Comparison of ENCODE assay signal across 10 cellular contexts in genomic region chr17:76498886-76499667, GRCh38. TPM values are rescaled to one million over a fixed set of nuclear protein-coding genes. Genes with fewer than 3 reads are reported as not detected.
DNase-seq lines count a peak whose midpoint lies in the region; ATAC-seq and TF ChIP-seq lines count a peak whose summit lies in the region.
"Had no signal": no experiment of that assay in that cellular context is flagged by ENCODE, and none has a peak within 500 bp of the region (broad histone marks: within the 10 kb centered on the region; RNA-seq: fewer than 3 reads in every experiment).

No MANE protein-coding gene starts in this region.

- H3K27ac ChIP-seq in testis = peak overlapping the region; percentile 80 to 90

- no peaks in the 10 kb centered on the region for H3K27me3 ChIP-seq in testis

- no peak for DNase-seq in activated T-cell treated with anti-CD3 and anti-CD28 coated beads, Interleukin-2, amount 50 U/mL, for 4 hours
- no peak for DNase-seq in activated T-cell treated with anti-CD3 and anti-CD28 coated beads, Interleukin-2, amount 50 U/mL, for 48 hours
- no peak for DNase-seq in activated CD8-positive, alpha-beta T cell treated with anti-CD3 and anti-CD28 coated beads for 36 hours
- DNase-seq in kidney tubule cell (ENCODE audit: low spot score) (peak; percentile 79), testis (no peak), GDM1 (lab: John Stamatoyannopoulos, UW) (no peak)
- DNase-seq in stimulated activated CD8-positive, alpha-beta memory T cell treated with anti-CD3 and anti-CD28 coated beads, Interleukin-4, amount 100 ng/mL, for 48 hours = no peak

- H3K4me1 ChIP-seq in testis = peaks cover 36% of the 10 kb centered on the region

- 80 to 86% methylated on average over 9 of the region's 9 CpGs for WGBS in testis, 2 donors

- H3K9me3 Mint-ChIP-seq in activated T-cell treated with anti-CD3 and anti-CD28 coated beads, Interleukin-2, amount 50 U/mL, for 4 hours = no peaks in the 10 kb centered on the region
- H3K9me3 Mint-ChIP-seq in activated CD8-positive, alpha-beta T cell treated with anti-CD3 and anti-CD28 coated beads for 36 hours = no peaks in the 10 kb centered on the region

- H3K4me3 ChIP-seq in testis = peak overlapping the region in 1 of 2 donors; percentile 69

- no peaks in the 10 kb centered on the region for H3K9me3 ChIP-seq in testis

- intact Hi-C loops in activated CD8-positive, alpha-beta T cell treated with anti-CD3 and anti-CD28 coated beads for 36 hours (cut with micrococcal nuclease) = no loop called here
- intact Hi-C loops in testis (cut with DNase I; ENCODE audit: low total_unique reads) = no loop called here

- CTCF ChIA-PET in activated CD8-positive, alpha-beta T cell treated with anti-CD3 and anti-CD28 coated beads for 36 hours (lab: Charles Lee) = interaction anchor here (0.6 to 4.7 kb wide), 11 partner anchors 8 to 101 kb away, joined by 3 to 20 read pairs (median 3); partner anchors contain the start of gene AANAT

- no peaks in the 10 kb centered on the region for H3K27me3 Mint-ChIP-seq in activated T-cell treated with anti-CD3 and anti-CD28 coated beads, Interleukin-2, amount 50 U/mL, for 4 hours (ENCODE audit: low read depth)
- no peaks in the 10 kb centered on the region for H3K27me3 Mint-ChIP-seq in activated CD8-positive, alpha-beta T cell treated with anti-CD3 and anti-CD28 coated beads for 36 hours

- TF ChIP-seq CTCF in activated CD8-positive, alpha-beta T cell treated with anti-CD3 and anti-CD28 coated beads for 36 hours (IDR thresholded peaks at IDR 0.05) = no peak
- TF ChIP-seq CTCF in testis (IDR thresholded peaks at IDR 0.05) = no peak

- no peak for ATAC-seq in activated T-cell treated with anti-CD3 and anti-CD28 coated beads, Interleukin-2, amount 50 U/mL, for 4 hours
- no peak for ATAC-seq in activated CD8-positive, alpha-beta T cell treated with anti-CD3 and anti-CD28 coated beads for 36 hours
- ATAC-seq in GM21390 (IDR thresholded peaks at IDR 0.05; ENCODE audit: unreplicated experiment) = no peak

- no peaks in the 10 kb centered on the region for H3K36me3 Mint-ChIP-seq in activated T-cell treated with anti-CD3 and anti-CD28 coated beads, Interleukin-2, amount 50 U/mL, for 4 hours (ENCODE audit: insufficient read depth)
- H3K36me3 Mint-ChIP-seq in activated CD8-positive, alpha-beta T cell treated with anti-CD3 and anti-CD28 coated beads for 36 hours (ENCODE audit: low read depth) = no peaks in the 10 kb centered on the region

- peak overlapping the region; percentile 38 for H3K27ac Mint-ChIP-seq in activated CD8-positive, alpha-beta T cell treated with anti-CD3 and anti-CD28 coated beads for 36 hours

- H3K36me3 ChIP-seq in testis (ENCODE audit: low read depth, missing control alignments) = no peaks in the 10 kb centered on the region

- peak overlapping the region; percentile 90 for H3K4me3 Mint-ChIP-seq in activated T-cell treated with anti-CD3 and anti-CD28 coated beads, Interleukin-2, amount 50 U/mL, for 4 hours
- peak overlapping the region; percentile 90 for H3K4me3 Mint-ChIP-seq in activated CD8-positive, alpha-beta T cell treated with anti-CD3 and anti-CD28 coated beads for 36 hours

- TF ChIP-seq POLR2A in testis (IDR thresholded peaks at IDR 0.05) = no peak

- peaks cover 66% of the 10 kb centered on the region for H3K4me1 Mint-ChIP-seq in activated T-cell treated with anti-CD3 and anti-CD28 coated beads, Interleukin-2, amount 50 U/mL, for 4 hours (ENCODE audit: low read depth)
- peaks cover 48% of the 10 kb centered on the region for H3K4me1 Mint-ChIP-seq in activated CD8-positive, alpha-beta T cell treated with anti-CD3 and anti-CD28 coated beads for 36 hours (ENCODE audit: low read depth)

- POLR2A ChIA-PET in activated CD8-positive, alpha-beta T cell treated with anti-CD3 and anti-CD28 coated beads for 36 hours (lab: Charles Lee) = interaction anchor here (1.0 to 4.3 kb wide), 5 partner anchors 9 to 115 kb away, joined by 4 to 16 read pairs (median 6); partner anchors contain the start of genes AANAT and SPHK1

RNA-seq across cellular contexts. Expression of gene RHBDF2, which starts 2.1 kb away (rescaled TPM):
- total RNA-seq in activated T-cell treated with anti-CD3 and anti-CD28 coated beads, Interleukin-2, amount 50 U/mL, for 4 hours = 10 to 100 TPM; 29.5 to 37.0 (median 34.3) TPM
- 10 to 100 TPM; 19.9 to 20.4 TPM for total RNA-seq in activated CD8-positive, alpha-beta T cell treated with anti-CD3 and anti-CD28 coated beads for 36 hours
- 10 to 100 TPM; 26.3 to 30.2 TPM for total RNA-seq in testis
- 9.7 TPM for polyA plus RNA-seq in testis (ENCODE audit: insufficient read depth, low read depth, low replicate concordance)

RNA-seq across cellular contexts. Expression of gene AANAT, which starts 31.7 kb away (rescaled TPM):
- total RNA-seq in activated T-cell treated with anti-CD3 and anti-CD28 coated beads, Interleukin-2, amount 50 U/mL, for 4 hours = not detected
- total RNA-seq in activated CD8-positive, alpha-beta T cell treated with anti-CD3 and anti-CD28 coated beads for 36 hours = under 1 TPM in 1 of 2 experiments, not detected in 1; 0.34 TPM
- total RNA-seq in testis = 1 to 10 TPM; 2.0 to 4.3 TPM
- 4.4 TPM for polyA plus RNA-seq in testis (ENCODE audit: insufficient read depth, low read depth, low replicate concordance)
- total RNA-seq: subcutaneous adipose tissue had no signal
- polyA plus RNA-seq: BJ had no signal

RNA-seq across cellular contexts. Expression of gene CYGB, which starts 38.4 kb away (rescaled TPM):
- not detected for total RNA-seq in activated T-cell treated with anti-CD3 and anti-CD28 coated beads, Interleukin-2, amount 50 U/mL, for 4 hours
- under 1 TPM in 1 of 2 experiments, not detected in 1; 0.23 TPM for total RNA-seq in activated CD8-positive, alpha-beta T cell treated with anti-CD3 and anti-CD28 coated beads for 36 hours
- 1 to 10 TPM; 3.4 to 7.2 TPM for total RNA-seq in testis
- 9.9 TPM for polyA plus RNA-seq in testis (ENCODE audit: insufficient read depth, low read depth, low replicate concordance)

RNA-seq across cellular contexts. Expression of gene PRCD, which starts 40.8 kb away (rescaled TPM):
- not detected for total RNA-seq in activated T-cell treated with anti-CD3 and anti-CD28 coated beads, Interleukin-2, amount 50 U/mL, for 4 hours
- total RNA-seq in activated CD8-positive, alpha-beta T cell treated with anti-CD3 and anti-CD28 coated beads for 36 hours = not detected
- 1 to 10 TPM; 3.2 to 3.8 TPM for total RNA-seq in testis
- polyA plus RNA-seq in testis (ENCODE audit: insufficient read depth, low read depth, low replicate concordance) = 4.6 TPM

RNA-seq across cellular contexts. Expression of gene UBE2O, which starts 46.1 kb away (rescaled TPM):
- 10 to 100 TPM; 43.2 to 45.1 (median 45.0) TPM for total RNA-seq in activated T-cell treated with anti-CD3 and anti-CD28 coated beads, Interleukin-2, amount 50 U/mL, for 4 hours
- total RNA-seq in activated CD8-positive, alpha-beta T cell treated with anti-CD3 and anti-CD28 coated beads for 36 hours = 10 to 100 TPM; 36.8 to 39.5 TPM
- 10 to 100 TPM; 56.6 to 58.0 TPM for total RNA-seq in testis
- polyA plus RNA-seq in testis (ENCODE audit: insufficient read depth, low read depth, low replicate concordance) = 40.6 TPM
